In genomic region chr20:9838378-9839295, GRCh38 we compare ENCODE assay signal across 8 cellular contexts. TPM values are rescaled to one million over a fixed set of nuclear protein-coding genes. Genes with fewer than 3 reads are reported as not detected.
DNase-seq lines count a peak whose midpoint lies in the region; ATAC-seq and TF ChIP-seq lines count a peak whose summit lies in the region.

TSS of gene PAK5 (minus strand) at chr20:9839076. CDS start at chr20:9644328, 194,748 bp downstream.

- H3K4me3 ChIP-seq in upper lobe of right lung: peak within 1 kb of the TSS; percentile 43

- intact Hi-C loops in upper lobe of right lung (cut with DNase I): no loop called here

- H3K27me3 Mint-ChIP-seq in activated T-cell treated with anti-CD3 and anti-CD28 coated beads, Interleukin-2, amount 50 U/mL, for 4 hours (ENCODE audit: low read depth): peaks cover 23% of the 10 kb centered on the region

- H3K27me3 ChIP-seq in upper lobe of right lung: peaks cover 31% of the 10 kb centered on the region

- no peaks in the 10 kb centered on the region for H3K4me1 Mint-ChIP-seq in activated T-cell treated with anti-CD3 and anti-CD28 coated beads, Interleukin-2, amount 50 U/mL, for 4 hours (ENCODE audit: low read depth)

- H3K4me1 ChIP-seq in upper lobe of right lung: peaks cover 4% of the 10 kb centered on the region

- no peaks in the 10 kb centered on the region for H3K36me3 ChIP-seq in upper lobe of right lung

- H3K36me3 Mint-ChIP-seq in activated T-cell treated with anti-CD3 and anti-CD28 coated beads, Interleukin-2, amount 50 U/mL, for 4 hours (ENCODE audit: insufficient read depth): no peaks in the 10 kb centered on the region

- no peak for TF ChIP-seq CTCF in upper lobe of right lung (IDR thresholded peaks at IDR 0.05)

- no peaks in the 10 kb centered on the region for H3K9me3 ChIP-seq in upper lobe of right lung

- DNase-seq in DMS79 treated with DMSO at 0.1 percent for 48 hours (lab: John Stamatoyannopoulos, UW) (peak; percentile 83), NCI-H2107 treated with DMSO at 0.1 percent for 48 hours (lab: John Stamatoyannopoulos, UW; ENCODE audit: unreplicated experiment) (peak; percentile 79), cerebellar nuclear complex (lab: John Stamatoyannopoulos, UW) (peak; percentile 43 to 69), kidney tubule cell (ENCODE audit: low spot score) (peak; percentile 44), upper lobe of right lung (peak; percentile 86)
- no peak for DNase-seq in activated T-cell treated with anti-CD3 and anti-CD28 coated beads, Interleukin-2, amount 50 U/mL, for 4 hours

- peaks cover 14% of the 10 kb centered on the region for H3K9me3 Mint-ChIP-seq in activated T-cell treated with anti-CD3 and anti-CD28 coated beads, Interleukin-2, amount 50 U/mL, for 4 hours

- no peak within 1 kb of the TSS for H3K4me3 Mint-ChIP-seq in activated T-cell treated with anti-CD3 and anti-CD28 coated beads, Interleukin-2, amount 50 U/mL, for 4 hours

- H3K27ac ChIP-seq in upper lobe of right lung: no peak within 1 kb of the TSS

- ATAC-seq in upper lobe of right lung (peak; percentile 92), HG03025 (IDR thresholded peaks at IDR 0.05; ENCODE audit: low FRiP score, unreplicated experiment) (no peak), HG03039 (IDR thresholded peaks at IDR 0.05; ENCODE audit: unreplicated experiment) (no peak)
- no peak for ATAC-seq in activated T-cell treated with anti-CD3 and anti-CD28 coated beads, Interleukin-2, amount 50 U/mL, for 4 hours

RNA-seq across cellular contexts. Expression of gene PAK5, which starts in this region (rescaled TPM):
- total RNA-seq in upper lobe of right lung: 0.35 TPM
- total RNA-seq in activated T-cell treated with anti-CD3 and anti-CD28 coated beads, Interleukin-2, amount 50 U/mL, for 4 hours: not detected

Comparison
In these comparisons a context has a peak if more than half of its experiments do, and no peak if none do; other contexts are left out.
1. Peak in DNase-seq, ATAC-seq and H3K4me3 ChIP-seq in upper lobe of right lung; RNA of the gene not detected or under 1 TPM.